1 cellular context compared by ENCODE assay signal in genomic region chr15:51755790-51756189, GRCh38.
TF ChIP-seq lines count a peak whose summit lies in the region.

No MANE protein-coding gene starts in this region.

TF ChIP-seq in K562, 482 proteins besides CTCF, POLR2A, EP300 and RAD21 (continued from another document):
- TF ChIP-seq KDM2B (CRISPR knock-in tag; IDR thresholded peaks at IDR 0.05): no peak
- TF ChIP-seq ZBTB11 (CRISPR knock-in tag; IDR thresholded peaks at IDR 0.05): no peak
- TF ChIP-seq MYBL2 (IDR thresholded peaks at IDR 0.05; ENCODE audit: low read depth): no peak
- no peak for TF ChIP-seq MYBL2 (CRISPR knock-in tag; IDR thresholded peaks at IDR 0.05; ENCODE audit: borderline replicate concordance)
- TF ChIP-seq ZNF408 (CRISPR knock-in tag; IDR thresholded peaks at IDR 0.05; ENCODE audit: low read depth): no peak
- no peak for TF ChIP-seq E2F4 (CRISPR knock-in tag; IDR thresholded peaks at IDR 0.05; ENCODE audit: low read depth)
- TF ChIP-seq ZNF609 (CRISPR knock-in tag; IDR thresholded peaks at IDR 0.05; ENCODE audit: borderline replicate concordance): no peak
- no peak for TF ChIP-seq RBM39 (optimal IDR thresholded peaks at IDR 0.05; ENCODE audit: low read depth, low read length)
- no peak for TF ChIP-seq POLR3A (IDR thresholded peaks at IDR 0.05; ENCODE audit: borderline replicate concordance, extremely low read depth, insufficient read depth, insufficient read length)
- TF ChIP-seq HIVEP1 (CRISPR knock-in tag; IDR thresholded peaks at IDR 0.05): no peak
- no peak for TF ChIP-seq SIN3B (IDR thresholded peaks at IDR 0.05; ENCODE audit: low read depth)
- no peak for TF ChIP-seq EHMT2 (IDR thresholded peaks at IDR 0.05)
- TF ChIP-seq ZNF212 (CRISPR knock-in tag; IDR thresholded peaks at IDR 0.05): no peak
- no peak for TF ChIP-seq AFF4 (CRISPR knock-in tag; IDR thresholded peaks at IDR 0.05)
- TF ChIP-seq ARNT (IDR thresholded peaks at IDR 0.05): no peak
- TF ChIP-seq CCNT2 (IDR thresholded peaks at IDR 0.05; ENCODE audit: borderline replicate concordance, extremely low read depth, insufficient read length, low read depth, low read length): no peak
- TF ChIP-seq ZBTB34 (CRISPR knock-in tag; IDR thresholded peaks at IDR 0.05): no peak
